ENCODE assay signal across 17 cellular contexts in genomic region chr2:6942848-6943247, GRCh38. TPM values are rescaled to one million over a fixed set of nuclear protein-coding genes. Genes with fewer than 3 reads are reported as not detected.
DNase-seq lines count a peak whose midpoint lies in the region; ATAC-seq and TF ChIP-seq lines count a peak whose summit lies in the region.
"Had no signal": no experiment of that assay in that cellular context is flagged by ENCODE, and none has a peak within 500 bp of the region (broad histone marks: within the 10 kb centered on the region; RNA-seq: fewer than 3 reads in every experiment).

No MANE protein-coding gene starts in this region.

- H3K27me3 ChIP-seq in CD4-positive, alpha-beta T cell (ENCODE audit: control insufficient read depth, insufficient read depth, low read length): no peaks in the 10 kb centered on the region
- no peaks in the 10 kb centered on the region for H3K27me3 ChIP-seq in BE2C

- H3K9me3 Mint-ChIP-seq in activated CD4-positive, alpha-beta T cell treated with anti-CD3 and anti-CD28 coated beads, Interleukin-2, amount 10 ng/mL, durations not matched to agents 7 days and 5 days: no peaks in the 10 kb centered on the region
- H3K9me3 Mint-ChIP-seq in CD4-positive, alpha-beta T cell: no peaks in the 10 kb centered on the region
- no peaks in the 10 kb centered on the region for H3K9me3 Mint-ChIP-seq in progenitor cell of endocrine pancreas (ENCODE audit: low read depth)

- ATAC-seq in CD4-positive, alpha-beta T cell (ENCODE audit: poor library complexity): no peak
- no peak for ATAC-seq in HG03045 (IDR thresholded peaks at IDR 0.05; ENCODE audit: unreplicated experiment)

- peak overlapping the region; percentile 46 for H3K27ac Mint-ChIP-seq in activated CD4-positive, alpha-beta T cell treated with anti-CD3 and anti-CD28 coated beads, Interleukin-2, amount 10 ng/mL, durations not matched to agents 7 days and 5 days
- peak overlapping the region; percentile 12 for H3K27ac Mint-ChIP-seq in CD4-positive, alpha-beta T cell
- H3K27ac Mint-ChIP-seq in progenitor cell of endocrine pancreas: peak overlapping the region; percentile 18

- H3K27ac ChIP-seq in CD4-positive, alpha-beta T cell (ENCODE audit: low read depth, low read length): no peak overlapping the region
- peak overlapping the region; percentile 20 for H3K27ac ChIP-seq in cingulate gyrus (ENCODE audit: low read depth, low read length)

- H3K36me3 Mint-ChIP-seq in activated CD4-positive, alpha-beta T cell treated with anti-CD3 and anti-CD28 coated beads, Interleukin-2, amount 10 ng/mL, durations not matched to agents 7 days and 5 days (ENCODE audit: low read depth): peaks cover 55% of the 10 kb centered on the region
- H3K36me3 Mint-ChIP-seq in CD4-positive, alpha-beta T cell (ENCODE audit: low read depth): peaks cover 64% of the 10 kb centered on the region
- H3K36me3 Mint-ChIP-seq in progenitor cell of endocrine pancreas (ENCODE audit: insufficient read depth): peaks cover 38% of the 10 kb centered on the region

- peaks cover 40% of the 10 kb centered on the region for H3K4me1 Mint-ChIP-seq in activated CD4-positive, alpha-beta T cell treated with anti-CD3 and anti-CD28 coated beads, Interleukin-2, amount 10 ng/mL, durations not matched to agents 7 days and 5 days
- H3K4me1 Mint-ChIP-seq in CD4-positive, alpha-beta T cell (ENCODE audit: low read depth): peaks cover 73% of the 10 kb centered on the region
- peaks cover 4% of the 10 kb centered on the region for H3K4me1 Mint-ChIP-seq in progenitor cell of endocrine pancreas (ENCODE audit: low read depth)

- H3K36me3 ChIP-seq in BE2C: peaks cover 16% of the 10 kb centered on the region

- H3K4me1 ChIP-seq in BE2C: peaks cover 3% of the 10 kb centered on the region; the same call in 1 of the 2 replicates

- CTCF ChIA-PET in activated CD4-positive, alpha-beta T cell treated with anti-CD3 and anti-CD28 coated beads, Interleukin-2, amount 10 ng/mL, durations not matched to agents 7 days and 5 days (lab: Charles Lee): no interaction called here
- CTCF ChIA-PET in CD4-positive, alpha-beta T cell (lab: Charles Lee): no interaction called here

- no peak overlapping the region for H3K4me3 ChIP-seq in BE2C (ENCODE audit: low read depth, low read length)

- H3K27me3 Mint-ChIP-seq in activated CD4-positive, alpha-beta T cell treated with anti-CD3 and anti-CD28 coated beads, Interleukin-2, amount 10 ng/mL, durations not matched to agents 7 days and 5 days: no peaks in the 10 kb centered on the region
- H3K27me3 Mint-ChIP-seq in CD4-positive, alpha-beta T cell: no peaks in the 10 kb centered on the region
- no peaks in the 10 kb centered on the region for H3K27me3 Mint-ChIP-seq in progenitor cell of endocrine pancreas

- H3K9me3 ChIP-seq in CD4-positive, alpha-beta T cell (ENCODE audit: control insufficient read depth, low read length): no peaks in the 10 kb centered on the region
- no peaks in the 10 kb centered on the region for H3K9me3 ChIP-seq in BE2C

- no peak overlapping the region for H3K4me3 Mint-ChIP-seq in activated CD4-positive, alpha-beta T cell treated with anti-CD3 and anti-CD28 coated beads, Interleukin-2, amount 10 ng/mL, durations not matched to agents 7 days and 5 days
- no peak overlapping the region for H3K4me3 Mint-ChIP-seq in CD4-positive, alpha-beta T cell
- no peak overlapping the region for H3K4me3 Mint-ChIP-seq in progenitor cell of endocrine pancreas (ENCODE audit: low read depth)

- DNase-seq in activated CD4-positive, alpha-beta T cell treated with anti-CD3 and anti-CD28 coated beads, Interleukin-2, amount 10 ng/mL, durations not matched to agents 7 days and 5 days: no peak
- no peak for DNase-seq in activated CD4-positive, alpha-beta T cell treated with anti-CD3 and anti-CD28 coated beads, Interleukin-2, amount 50 U/mL, for 48 hours
- no peak for DNase-seq in CD4-positive, alpha-beta T cell
- DNase-seq in progenitor cell of endocrine pancreas (ENCODE audit: low spot score, unreplicated experiment): no peak
- no peak for DNase-seq in NCI-H146 (lab: John Stamatoyannopoulos, UW)
- no peak for DNase-seq in BE2C
- DNase-seq: C1 segment of cervical spinal cord; COR-L47; DMS153; EL; KBM-7; NCI-H1436 treated with DMSO at 0.1 percent for 48 hours; NCI-H2081 treated with DMSO at 0.1 percent for 48 hours; NCI-H69; NK-92 treated with Interleukin-12 subunit alpha and Interleukin-12 subunit beta, amount 100 ng/mL, for 24 hours had no signal

- intact Hi-C loops in CD4-positive, alpha-beta T cell (cut with DNase I, micrococcal nuclease): no loop called here

- no peak for TF ChIP-seq CTCF in CD4-positive, alpha-beta T cell (IDR thresholded peaks at IDR 0.05)
- no peak for TF ChIP-seq CTCF in progenitor cell of endocrine pancreas (IDR thresholded peaks at IDR 0.05; ENCODE audit: unreplicated experiment)
- no peak for TF ChIP-seq CTCF in BE2C (IDR thresholded peaks at IDR 0.05; ENCODE audit: low read depth, low read length)

- POLR2A ChIA-PET in activated CD4-positive, alpha-beta T cell treated with anti-CD3 and anti-CD28 coated beads, Interleukin-2, amount 10 ng/mL, durations not matched to agents 7 days and 5 days (lab: Charles Lee): no interaction called here
- POLR2A ChIA-PET in CD4-positive, alpha-beta T cell (lab: Charles Lee): no interaction called here

RNA-seq across cellular contexts. Expression of gene RNF144A, which starts 25.6 kb away (rescaled TPM):
- total RNA-seq in activated CD4-positive, alpha-beta T cell treated with anti-CD3 and anti-CD28 coated beads, Interleukin-2, amount 10 ng/mL, durations not matched to agents 7 days and 5 days: 100 to 1,000 TPM in 1 of 2 experiments, 10 to 100 TPM in 1; 89.6 to 101 TPM
- total RNA-seq in CD4-positive, alpha-beta T cell: 10 to 100 TPM; 39.0 to 40.1 TPM
- 39.9 and 40.2 TPM in 2 replicates for total RNA-seq in progenitor cell of endocrine pancreas
- 16.6 TPM for polyA plus RNA-seq in BE2C (2012; ENCODE audit: insufficient read depth, insufficient read length, low read depth)
